In the genomic region with DNA sequence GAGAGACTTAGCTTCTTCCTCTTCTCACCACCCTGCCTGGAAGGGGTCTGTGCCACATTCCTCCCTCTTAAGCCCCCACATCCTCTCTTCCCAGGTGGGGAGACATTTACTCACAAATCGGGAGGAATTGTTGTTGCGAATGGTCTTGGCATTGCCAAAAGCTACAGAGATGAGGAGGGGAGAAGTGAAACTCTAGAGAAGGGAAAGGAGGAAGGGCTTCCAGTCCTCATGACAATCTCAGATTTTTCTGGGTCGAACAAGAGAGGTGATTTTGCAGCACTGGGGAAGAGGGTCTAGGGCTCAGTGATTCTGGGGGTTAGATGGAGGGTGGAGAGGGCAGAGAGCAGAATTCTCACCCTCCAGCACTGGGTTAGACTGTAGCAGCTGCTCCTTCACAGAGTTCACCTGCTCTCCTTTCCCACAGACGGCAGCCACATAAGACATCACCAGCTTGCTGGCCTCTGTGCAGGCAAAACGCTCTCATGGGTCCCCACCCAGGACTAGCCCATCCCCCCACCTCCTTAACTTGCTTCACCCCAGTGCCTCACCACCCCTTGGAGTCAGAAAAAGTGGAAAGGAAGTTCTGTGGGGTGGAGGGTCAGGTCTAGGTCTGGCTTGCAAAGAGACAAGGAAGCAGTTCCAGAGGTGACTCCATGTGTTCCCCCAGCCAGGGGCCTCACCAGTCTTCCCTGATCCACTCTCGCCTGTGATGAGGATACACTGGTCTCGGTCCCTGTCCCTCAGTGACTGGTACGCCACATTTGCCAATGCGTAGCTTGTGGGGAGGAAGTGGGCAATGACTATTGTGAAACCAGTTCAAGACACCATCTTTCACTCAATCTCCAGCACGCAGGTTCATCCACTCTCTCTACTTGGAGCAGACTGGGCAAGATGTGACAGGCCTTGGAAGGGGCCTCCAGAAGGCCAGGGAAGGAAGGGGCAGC, we compare ENCODE assay signal across 11 cellular contexts. TPM values are rescaled to one million over a fixed set of nuclear protein-coding genes. Genes with fewer than 3 reads are reported as not detected.
DNase-seq lines count a peak whose midpoint lies in the region; ATAC-seq, FAIRE-seq and TF ChIP-seq lines count a peak whose summit lies in the region.
"Had no signal": no experiment of that assay in that cellular context is flagged by ENCODE, and none has a peak within 500 bp of the region (broad histone marks: within the 10 kb centered on the region; RNA-seq: fewer than 3 reads in every experiment).

No MANE protein-coding gene starts in this region.

- H3K27me3 ChIP-seq in spleen (replicated peaks in 1 of 7) (no peaks in the 10 kb centered on the region), small intestine (ENCODE audit: control insufficient read depth in 2 of 2, insufficient read depth in 2 of 2, low read length in 2 of 2) (no peaks in the 10 kb centered on the region)
- H3K27me3 ChIP-seq: esophagus muscularis mucosa had no signal

- H3K27ac ChIP-seq in spleen (peak overlapping the region in 5 of 8 donors; percentile 23 to 80 (median 57)), small intestine (ENCODE audit: low read depth in 1 of 2, low read length in 1 of 2) (no peak overlapping the region)
- H3K27ac ChIP-seq: esophagus muscularis mucosa, KMS-11 had no signal

- H3K4me1 ChIP-seq in spleen (peaks cover 0 to 40% (median 28%) of the 10 kb centered on the region in 6 donors), small intestine (ENCODE audit: control insufficient read depth in 2 of 2, insufficient read depth in 1 of 2, low read depth in 1 of 2, low read length in 1 of 2) (peaks cover 3 to 8% of the 10 kb centered on the region in 2 donors)
- H3K4me1 ChIP-seq: esophagus muscularis mucosa had no signal

- intact Hi-C loops in spleen (cut with DNase I; ENCODE audit: low total_unique reads), result no loop called here

- no peaks in the 10 kb centered on the region for H3K9me3 ChIP-seq in spleen
- no peaks in the 10 kb centered on the region for H3K9me3 ChIP-seq in small intestine (ENCODE audit: control insufficient read depth, low read depth)
- H3K9me3 ChIP-seq: esophagus muscularis mucosa had no signal

- H3K36me3 ChIP-seq in spleen (no peaks in the 10 kb centered on the region), small intestine (ENCODE audit: control insufficient read depth in 2 of 2, insufficient read depth in 2 of 2, low read length in 2 of 2) (peaks cover 0 to 8% of the 10 kb centered on the region in 2 donors)
- H3K36me3 ChIP-seq: esophagus muscularis mucosa had no signal

- no peak for TF ChIP-seq POLR2A in spleen (IDR thresholded peaks at IDR 0.05)

- no peak for TF ChIP-seq CTCF in GM12865 (IDR thresholded peaks at IDR 0.05; ENCODE audit: insufficient read depth, low read depth, low read length, missing control alignments)
- no peak for TF ChIP-seq CTCF in spleen (IDR thresholded peaks at IDR 0.05 in 8 of 11, conservative IDR thresholded peaks at IDR 0.05 in 3 of 11)

- no peak overlapping the region for H3K4me3 ChIP-seq in GM12865 (ENCODE audit: low read depth, low read length)
- H3K4me3 ChIP-seq in spleen, result peak overlapping the region in 2 of 8 donors; percentile 1 to 32
- peak overlapping the region in 1 of 2 donors; percentile 66 for H3K4me3 ChIP-seq in small intestine (ENCODE audit: low read depth in 1 of 2, low read length in 2 of 2)
- H3K4me3 ChIP-seq: esophagus muscularis mucosa had no signal

- no peak for FAIRE-seq in small intestine (lab: Jason Lieb, UNC)

- 39 to 51% (median 41%) methylated on average over 10 of the region's 10 CpGs for WGBS in spleen, 5 donors
- WGBS in small intestine, 3 donors, result 50 to 58% (median 57%) methylated on average over 10 of the region's 10 CpGs

- peak; percentile 46 for DNase-seq in GM12865 (ENCODE audit: low read depth)
- DNase-seq in NOMO-1 (lab: John Stamatoyannopoulos, UW; ENCODE audit: unreplicated experiment in 2 of 2), result peak; percentile 64 to 79
- peak; percentile 18 for DNase-seq in activated naive CD4-positive, alpha-beta T cell treated with anti-CD3 and anti-CD28 coated beads, Interleukin-2, amount 50 U/mL, for 16 hours
- DNase-seq in spleen, result no peak
- no peak for DNase-seq in small intestine
- DNase-seq in EL, result no peak
- no peak for DNase-seq in NCI-H1092 (lab: John Stamatoyannopoulos, UW)

- no peak for ATAC-seq in GM21526 (IDR thresholded peaks at IDR 0.05; ENCODE audit: low FRiP score, unreplicated experiment)

RNA-seq across cellular contexts. Expression of gene MYO1A, which starts 2.7 kb away (rescaled TPM):
- 1 to 10 TPM in 1 of 7 donors, under 1 TPM in 5, not detected in 1; 0.14 to 1.4 (median 0.48) TPM for total RNA-seq in spleen
- polyA plus RNA-seq in spleen, result under 1 TPM; 0.12 to 0.22 (median 0.20) TPM
- polyA plus RNA-seq in small intestine, result 100 to 1,000 TPM; 202 to 971 (median 775) TPM

RNA-seq across cellular contexts. Expression of gene TAC3, which starts 30.9 kb away (rescaled TPM):
- not detected for total RNA-seq in spleen
- polyA plus RNA-seq in spleen (under 1 TPM in 2 of 3 donors, not detected in 1; 0.11 to 0.20 TPM), small intestine (1 to 10 TPM; 3.4 to 8.9 (median 6.0) TPM)
- total RNA-seq: esophagus muscularis mucosa, mesenteric fat pad had no signal

RNA-seq across cellular contexts. Expression of gene NEMP1, which starts 31.4 kb away (rescaled TPM):
- 10 to 100 TPM; 13.3 to 17.1 (median 15.3) TPM for total RNA-seq in spleen
- polyA plus RNA-seq in spleen (1 to 10 TPM; 4.5 to 5.1 (median 4.7) TPM), small intestine (1 to 10 TPM in 1 of 3 donors, under 1 TPM in 2; 0.45 to 3.6 (median 0.54) TPM)

RNA-seq across cellular contexts. Expression of gene ZBTB39, which starts 40.9 kb away (rescaled TPM):
- 10 to 100 TPM in 6 of 7 donors, 1 to 10 TPM in 1; 8.7 to 15.7 (median 11.9) TPM for total RNA-seq in spleen
- 1 to 10 TPM; 1.7 to 3.3 (median 2.0) TPM for polyA plus RNA-seq in spleen
- polyA plus RNA-seq in small intestine, result 1 to 10 TPM in 2 of 3 donors, under 1 TPM in 1; 0.81 to 2.6 (median 1.1) TPM

RNA-seq across cellular contexts. Expression of gene NAB2, which starts 41.7 kb away (rescaled TPM):
- 10 to 100 TPM; 14.8 to 25.0 (median 18.2) TPM for total RNA-seq in spleen
- polyA plus RNA-seq in spleen, result 10 to 100 TPM in 2 of 3 donors, 1 to 10 TPM in 1; 9.0 to 19.1 (median 13.2) TPM
- polyA plus RNA-seq in small intestine, result 10 to 100 TPM; 11.4 to 21.2 (median 14.9) TPM

Comparison
In these comparisons a context has a peak if more than half of its experiments do, and no peak if none do; other contexts are left out.
1. DNase-seq: peak in GM12865 (single experiment), NOMO-1 (2 of 2) and activated naive CD4-positive, alpha-beta T cell treated with anti-CD3 and anti-CD28 coated beads, Interleukin-2, amount 50 U/mL, for 16 hours (single experiment); none in spleen (single experiment), small intestine (single experiment), EL (single experiment) and NCI-H1092 (single experiment).
2. H3K27ac ChIP-seq: peak in spleen (5 of 8); none in small intestine (0 of 2).
3. RNA of gene MYO1A, which starts 2.7 kb away (polyA plus RNA-seq): 202 to 971 TPM in small intestine; 0.12 to 0.22 TPM in spleen; every median in the first group is over 100 times any median in the second.